ENCODE assay signal across 8 cellular contexts in the genomic region with DNA sequence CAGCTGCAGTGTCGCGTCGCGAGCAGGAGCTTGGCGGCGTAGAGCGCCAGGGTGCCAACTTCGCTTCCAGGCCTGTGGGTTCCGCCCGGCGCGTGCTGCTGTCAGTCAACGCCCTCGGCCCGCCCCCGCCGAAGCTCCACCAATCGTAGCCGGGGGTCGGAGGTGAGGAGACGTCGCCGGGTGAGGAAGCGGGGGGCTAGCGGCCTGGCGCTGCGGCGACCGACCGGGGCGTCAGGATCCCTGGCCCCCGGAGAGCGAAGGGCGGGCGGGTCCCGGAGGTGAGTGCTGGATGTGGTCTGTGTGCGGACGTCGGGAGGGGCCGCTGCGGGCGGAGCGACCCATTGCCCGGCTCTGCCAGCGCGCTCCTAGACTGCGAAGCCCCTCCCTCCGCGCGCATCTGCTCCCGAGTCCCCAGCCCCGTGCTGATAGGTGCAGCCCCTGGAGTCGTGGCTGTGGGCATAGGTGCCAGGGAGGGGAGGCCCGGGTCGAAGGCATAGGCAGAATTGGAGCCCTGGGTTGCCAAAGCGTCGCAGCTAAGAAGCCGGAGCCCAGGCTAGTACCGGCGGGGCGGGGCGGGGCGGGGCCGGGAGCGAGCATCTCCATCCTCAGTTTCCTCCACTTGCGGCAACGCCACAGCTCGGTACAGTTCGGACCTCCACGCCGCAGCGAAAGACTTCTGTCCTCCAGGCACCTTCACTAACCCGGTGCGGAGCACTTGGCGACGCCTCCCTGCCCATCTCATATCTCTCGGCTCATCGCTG. TPM values are rescaled to one million over a fixed set of nuclear protein-coding genes. Genes with fewer than 3 reads are reported as not detected.
DNase-seq lines count a peak whose midpoint lies in the region; ATAC-seq, FAIRE-seq and TF ChIP-seq lines count a peak whose summit lies in the region.

A gene (plus strand): TSS at position 165 of the 761 bp plus-strand sequence. CDS start 6,386 bp downstream, outside the sequence.

- TF ChIP-seq CTCF in HepG2 (CRISPR knock-in tag; IDR thresholded peaks at IDR 0.05): peak; percentile 11; the same call in 1 of the 2 replicates

- peak within 1 kb of the TSS; percentile 74 to 89 (median 86) for H3K9ac ChIP-seq in BLaER1 treated with 17β-estradiol and CSF1 and Interleukin-3, amounts not matched to agents 10 nM and 100 nM
- H3K9ac ChIP-seq in HepG2 (ENCODE audit: insufficient read depth, low read depth, low read length): peak within 1 kb of the TSS; percentile 65

- H3K9me3 Mint-ChIP-seq in dendritic cell treated with granulocyte-macrophage colony-stimulating factor and Interleukin-4, amounts not matched to agents 40 ng/mL and 50 ng/mL, for 4 days: no peaks in the 10 kb centered on the region

- H3K27ac Mint-ChIP-seq in dendritic cell treated with granulocyte-macrophage colony-stimulating factor and Interleukin-4, amounts not matched to agents 40 ng/mL and 50 ng/mL, for 4 days: peak within 1 kb of the TSS; percentile 93

- H3K27ac ChIP-seq in BLaER1 treated with 17β-estradiol and CSF1 and Interleukin-3, amounts not matched to agents 10 nM and 100 nM: peak within 1 kb of the TSS; percentile 51 to 87 (median 83); a peak in 21 of 22 replicates
- H3K27ac ChIP-seq in HepG2 (ENCODE audit: extremely low read length, insufficient read depth, low read length): no peak within 1 kb of the TSS

- H3K27me3 Mint-ChIP-seq in dendritic cell treated with granulocyte-macrophage colony-stimulating factor and Interleukin-4, amounts not matched to agents 40 ng/mL and 50 ng/mL, for 4 days: no peaks in the 10 kb centered on the region

- peaks cover 43% of the 10 kb centered on the region for H3K4me1 Mint-ChIP-seq in dendritic cell treated with granulocyte-macrophage colony-stimulating factor and Interleukin-4, amounts not matched to agents 40 ng/mL and 50 ng/mL, for 4 days (ENCODE audit: low read depth)

- DNase-seq in NCI-H526 (lab: John Stamatoyannopoulos, UW) (peak; percentile 70 to 89), HepG2 (ENCODE audit: low spot score) (peak; percentile 65)
- DNase-seq in activated CD4-positive, alpha-beta T cell treated with anti-CD3 and anti-CD28 coated beads, Interleukin-2, amount 50 U/mL, for 1 hour: peak; percentile 93
- DNase-seq in stimulated activated CD4-positive, alpha-beta T cell treated with anti-CD3 and anti-CD28 coated beads, Interleukin-4, amount 100 ng/mL, for 1 hour: peak; percentile 97

- no peak for TF ChIP-seq EP300 in HepG2 (IDR thresholded peaks at IDR 0.05; ENCODE audit: low read depth in 2 of 2, low read length in 2 of 2)
- TF ChIP-seq EP300 in HepG2 (CRISPR knock-in tag; IDR thresholded peaks at IDR 0.05; ENCODE audit: borderline replicate concordance): no peak

- peak; percentile 97 for ATAC-seq in GM19328 (IDR thresholded peaks at IDR 0.05; ENCODE audit: unreplicated experiment)
- ATAC-seq in HG03469 (IDR thresholded peaks at IDR 0.05; ENCODE audit: unreplicated experiment): peak; percentile 88
- ATAC-seq in HepG2: peak; percentile 97

- H3K27me3 ChIP-seq in BLaER1 treated with 17β-estradiol and CSF1 and Interleukin-3, amounts not matched to agents 10 nM and 100 nM: no peaks in the 10 kb centered on the region
- H3K27me3 ChIP-seq in HepG2 (ENCODE audit: control insufficient read depth in 1 of 2, insufficient read depth in 2 of 2, low read length in 2 of 2): no peaks in the 10 kb centered on the region; a peak in 1 of 5 replicates

- peak within 1 kb of the TSS; percentile 98 for H2AFZ ChIP-seq in HepG2 (ENCODE audit: low read length)

- no peaks in the 10 kb centered on the region for H3K79me2 ChIP-seq in HepG2 (ENCODE audit: insufficient read depth, low read length)

- FAIRE-seq in HepG2 (lab: Jason Lieb, UNC): no peak

- H3K4me2 ChIP-seq in BLaER1 treated with 17β-estradiol and CSF1 and Interleukin-3, amounts not matched to agents 10 nM and 100 nM: peak within 1 kb of the TSS; percentile 84 to 96 (median 88)
- H3K4me2 ChIP-seq in HepG2 (ENCODE audit: low read depth, low read length): peak within 1 kb of the TSS; percentile 99

- peaks cover 0 to 10% (median 0%) of the 10 kb centered on the region in 11 experiments; a peak in 1 of 22 replicates for H4K20me1 ChIP-seq in BLaER1 treated with 17β-estradiol and CSF1 and Interleukin-3, amounts not matched to agents 10 nM and 100 nM
- H4K20me1 ChIP-seq in HepG2 (ENCODE audit: insufficient read depth, low read length): no peaks in the 10 kb centered on the region

- peak in 1 of 2 experiments; percentile 54; a peak in 1 of 4 replicates for TF ChIP-seq POLR2A in HepG2 (IDR thresholded peaks at IDR 0.05; ENCODE audit: insufficient read depth in 1 of 2, low read depth in 2 of 2, low read length in 2 of 2)

- BruUV-seq in HepG2 (replicated peaks; lab: Mats Ljungman, UMichigan): no TSS peak

- in situ Hi-C loops in HepG2 (cut with HindIII; ENCODE audit: extremely low pct_ligation_motif_present, low pct_unique_long_range_greater_than_20kb): no loop called here

- no peak for TF ChIP-seq RAD21 in HepG2 (CRISPR knock-in tag; IDR thresholded peaks at IDR 0.05)

- POLR2A ChIA-PET in HepG2 (lab: Yijun Ruan, JAX): interaction anchor here (1.4 to 1.8 kb wide), 4 partner anchors 49 to 101 kb away, joined by 3 to 7 read pairs (median 6); a partner anchor contains a TSS

- peak within 1 kb of the TSS; percentile 64 to 90 (median 80) for H3K4me3 ChIP-seq in BLaER1 treated with 17β-estradiol and CSF1 and Interleukin-3, amounts not matched to agents 10 nM and 100 nM
- H3K4me3 ChIP-seq in HepG2 (replicated peaks in 1 of 3; ENCODE audit: insufficient read depth in 1 of 3, low read depth in 2 of 3, low read length in 3 of 3): peak within 1 kb of the TSS; percentile 68 to 89 (median 72)

- intact Hi-C loops in dendritic cell treated with granulocyte-macrophage colony-stimulating factor and Interleukin-4, amounts not matched to agents 40 ng/mL and 50 ng/mL, for 4 days (cut with micrococcal nuclease): loop anchor here (1.0 to 2.0 kb wide), 2 partner anchors 54 to 102 kb away; a partner anchor contains a TSS
- intact Hi-C loops in HepG2 (cut with micrococcal nuclease; ENCODE audit: unreplicated experiment): loop anchor here (5.0 kb wide), 2 partner anchors 57 to 92 kb away; a partner anchor contains a TSS

- peaks cover 26% of the 10 kb centered on the region for H3K36me3 Mint-ChIP-seq in dendritic cell treated with granulocyte-macrophage colony-stimulating factor and Interleukin-4, amounts not matched to agents 40 ng/mL and 50 ng/mL, for 4 days (ENCODE audit: low read depth)

- H3K4me1 ChIP-seq in BLaER1 treated with 17β-estradiol and CSF1 and Interleukin-3, amounts not matched to agents 10 nM and 100 nM: peaks cover 22 to 33% (median 27%) of the 10 kb centered on the region in 10 experiments
- peaks cover 25% of the 10 kb centered on the region for H3K4me1 ChIP-seq in HepG2 (ENCODE audit: insufficient read depth, low read length)

- 17% methylated on average over 1 of the region's 78 CpGs for WGBS in HepG2 (ENCODE audit: low lambda C conversion rate)

- CTCF ChIA-PET in HepG2 (lab: Yijun Ruan, JAX; ENCODE audit: low intra/inter-chr PET ratio, low total read pairs): no interaction called here

- H3K36me3 ChIP-seq in BLaER1 treated with 17β-estradiol and CSF1 and Interleukin-3, amounts not matched to agents 10 nM and 100 nM: peaks cover 18 to 23% (median 19%) of the 10 kb centered on the region in 11 experiments
- H3K36me3 ChIP-seq in HepG2 (replicated peaks in 1 of 2; ENCODE audit: control insufficient read depth in 1 of 2, insufficient read depth in 2 of 2, low read length in 2 of 2): no peaks in the 10 kb centered on the region

- no peaks in the 10 kb centered on the region for H3K9me3 ChIP-seq in BLaER1 treated with 17β-estradiol and CSF1 and Interleukin-3, amounts not matched to agents 10 nM and 100 nM (replicated peaks in 1 of 11)
- no peaks in the 10 kb centered on the region for H3K9me3 ChIP-seq in HepG2 (ENCODE audit: low read length)

- H3K4me3 Mint-ChIP-seq in dendritic cell treated with granulocyte-macrophage colony-stimulating factor and Interleukin-4, amounts not matched to agents 40 ng/mL and 50 ng/mL, for 4 days: peak within 1 kb of the TSS; percentile 86

TF ChIP-seq in HepG2, 621 proteins besides CTCF, POLR2A, EP300 and RAD21 (continues in another document):
- TF ChIP-seq ZNF772 (CRISPR knock-in tag; IDR thresholded peaks at IDR 0.05) (0 out of 2 replicates have a peak, but pooled peaks have one; percentile 54), ZNF20 (CRISPR knock-in tag; IDR thresholded peaks at IDR 0.05) (no peak), ZNF569 (CRISPR knock-in tag; IDR thresholded peaks at IDR 0.05; ENCODE audit: borderline replicate concordance) (no peak), SALL1 (CRISPR knock-in tag; IDR thresholded peaks at IDR 0.05) (peak; percentile 81), ZNF557 (CRISPR knock-in tag; IDR thresholded peaks at IDR 0.05) (peak; percentile 63; the same call in 1 of the 2 replicates), XRCC5 (optimal IDR thresholded peaks at IDR 0.05; ENCODE audit: low read length) (peak; percentile 83), ZNF263 (CRISPR knock-in tag; IDR thresholded peaks at IDR 0.05) (peak; percentile 44; the same call in 1 of the 2 replicates), ZSCAN31 (CRISPR knock-in tag; IDR thresholded peaks at IDR 0.05; ENCODE audit: low read depth) (peak; percentile 34; the same call in 1 of the 2 replicates)

RNA-seq across cellular contexts. Expression of the gene that starts here (rescaled TPM):
- total RNA-seq in HepG2 (2016; rRNA removed; fragmentation: Illumina TruSeq; extraction: Trizol): 4.7 and 5.3 TPM in 2 replicates
- total RNA-seq in HepG2 (2016; cell fraction: cytosol; rRNA removed; fragmentation: Illumina TruSeq; extraction: Trizol; ENCODE audit: low read depth): 2.1 and 2.6 TPM in 2 replicates
- total RNA-seq in HepG2 (2016; cell fraction: insoluble cytoplasmic fraction; rRNA removed; fragmentation: Illumina TruSeq; extraction: Trizol): 4.8 and 5.6 TPM in 2 replicates
- total RNA-seq in HepG2 (2016; cell fraction: membrane; rRNA removed; fragmentation: Illumina TruSeq; extraction: Trizol): 8.2 and 9.3 TPM in 2 replicates
- 2.8 and 4.3 TPM in 2 replicates for total RNA-seq in HepG2 (2016; cell fraction: nucleus; rRNA removed; fragmentation: Illumina TruSeq; extraction: Trizol)
- polyA plus RNA-seq in HepG2 (2011; rRNA removed): 3.5 and 3.6 TPM in 2 replicates
- polyA plus RNA-seq in HepG2 (2011; cell fraction: cytosol; rRNA removed): 2.9 and 4.4 TPM in 2 replicates
- polyA plus RNA-seq in HepG2 (2011; cell fraction: nucleus; rRNA removed): 1.7 and 2.3 TPM in 2 replicates
- 2.8 and 4.3 TPM in 2 replicates for polyA plus RNA-seq in HepG2 (2012)
- 3.2 and 3.3 TPM in 2 replicates for polyA plus RNA-seq in HepG2 (2016; cell fraction: cytosol; fragmentation: Illumina TruSeq; extraction: Trizol; ENCODE audit: low read depth)
- polyA plus RNA-seq in HepG2 (2016; cell fraction: insoluble cytoplasmic fraction; fragmentation: Illumina TruSeq; extraction: Trizol; ENCODE audit: low read depth): 6.4 and 7.2 TPM in 2 replicates
- polyA plus RNA-seq in HepG2 (2016; cell fraction: membrane; fragmentation: Illumina TruSeq; extraction: Trizol; ENCODE audit: low read depth): 7.5 and 7.8 TPM in 2 replicates
- polyA plus RNA-seq in HepG2 (2016; cell fraction: nucleus; fragmentation: Illumina TruSeq; extraction: Trizol; ENCODE audit: insufficient read depth, low read depth): 4.1 and 5.6 TPM in 2 replicates
- polyA minus RNA-seq in HepG2 (2011; rRNA and poly(A)+ RNA removed; ENCODE audit: low replicate concordance): 7.4 and 7.9 TPM in 2 replicates
- 1.8 and 3.9 TPM in 2 replicates for polyA minus RNA-seq in HepG2 (2011; cell fraction: cytosol; rRNA and poly(A)+ RNA removed)
- polyA minus RNA-seq in HepG2 (2011; cell fraction: nucleus; rRNA and poly(A)+ RNA removed): 3.2 and 4.4 TPM in 2 replicates
